Comparison of ENCODE assay signal across 16 cellular contexts in genomic region chr2:21438949-21439348, GRCh38.
DNase-seq lines count a peak whose midpoint lies in the region; ATAC-seq and TF ChIP-seq lines count a peak whose summit lies in the region.
"Had no signal": no experiment of that assay in that cellular context is flagged by ENCODE, and none has a peak within 500 bp of the region (broad histone marks: within the 10 kb centered on the region; RNA-seq: fewer than 3 reads in every experiment).

No MANE protein-coding gene starts in this region.

- no peaks in the 10 kb centered on the region for H4K20me1 ChIP-seq in PC-9 (ENCODE audit: insufficient read depth)
- no peaks in the 10 kb centered on the region for H4K20me1 ChIP-seq in mammary epithelial cell (ENCODE audit: insufficient read depth, low read length)

- H2AFZ ChIP-seq in PC-9 (no peak overlapping the region), mammary epithelial cell (ENCODE audit: low read depth, low read length) (no peak overlapping the region)

- no peak overlapping the region for H3K4me2 ChIP-seq in PC-9
- no peak overlapping the region for H3K4me2 ChIP-seq in mammary epithelial cell (ENCODE audit: insufficient read depth, low read depth, low read length)

- H3F3A ChIP-seq in PC-9 (ENCODE audit: insufficient read depth, low read depth) = no peaks in the 10 kb centered on the region

- no peaks in the 10 kb centered on the region for H3K79me2 ChIP-seq in PC-9 (ENCODE audit: low read depth)
- H3K79me2 ChIP-seq in mammary epithelial cell (ENCODE audit: insufficient read depth, low read length) = no peaks in the 10 kb centered on the region

- no TSS peak for BruUV-seq in PC-9 (replicated peaks; lab: Mats Ljungman, UMichigan)
- no TSS peak for BruUV-seq in mammary epithelial cell (replicated peaks; lab: Mats Ljungman, UMichigan)

- CTCF ChIA-PET in BJ (lab: Yijun Ruan, JAX) (no interaction called here), PC-9 (lab: Charles Lee) (no interaction called here), mammary epithelial cell (lab: Charles Lee; ENCODE audit: low non-redundant PET) (no interaction called here)

- in situ Hi-C loops in mammary epithelial cell (cut with MboI; ENCODE audit: low sequenced_read_pairs in 2 of 2) = no loop called here

- DNase-seq in BJ (ENCODE audit: low read depth) (peak; percentile 1), H4 (ENCODE audit: low spot score) (peak; percentile 83), PC-9 (peak; percentile 19 to 42), hepatic stellate cell (ENCODE audit: low spot score) (peak; percentile 72), middle frontal gyrus (ENCODE audit: extremely low spot score, low spot score) (no peak), medulla oblongata (ENCODE audit: extremely low spot score) (no peak), mammary epithelial cell (no peak)
- DNase-seq: activated naive CD4-positive, alpha-beta T cell treated with anti-CD3 and anti-CD28 coated beads, Interleukin-2, amount 10 ng/mL, durations not matched to agents 7 days and 5 days; esophagus squamous epithelium; KG1; NCI-H1930 had no signal

- intact Hi-C loops in PC-9 (cut with micrococcal nuclease; ENCODE audit: unreplicated experiment) = no loop called here
- intact Hi-C loops in mammary epithelial cell (cut with micrococcal nuclease) = no loop called here

- H3K27me3 ChIP-seq in BJ (ENCODE audit: control insufficient read depth, insufficient read depth, low read length) = no peaks in the 10 kb centered on the region
- no peaks in the 10 kb centered on the region for H3K27me3 ChIP-seq in PC-9 (ENCODE audit: insufficient read depth, low read depth)
- H3K27me3 ChIP-seq in mammary epithelial cell (ENCODE audit: insufficient read depth, low read length) = no peaks in the 10 kb centered on the region
- H3K27me3 ChIP-seq: esophagus squamous epithelium, vagina had no signal

- H3K27ac ChIP-seq in PC-9 (no peak overlapping the region), mammary epithelial cell (ENCODE audit: insufficient read depth, low read depth, low read length) (no peak overlapping the region)
- H3K27ac ChIP-seq: coronary artery, esophagus squamous epithelium, prostate gland, vagina had no signal

- no peaks in the 10 kb centered on the region for H3K9me2 ChIP-seq in PC-9 (ENCODE audit: insufficient read depth)

- H3K36me3 ChIP-seq in BJ (ENCODE audit: control insufficient read depth, insufficient read depth, low read length) (no peaks in the 10 kb centered on the region), PC-9 (ENCODE audit: low read depth) (no peaks in the 10 kb centered on the region), mammary epithelial cell (ENCODE audit: insufficient read depth, low read length) (no peaks in the 10 kb centered on the region)
- H3K36me3 ChIP-seq: esophagus squamous epithelium, prostate gland, vagina had no signal

- ATAC-seq in GM21825 (IDR thresholded peaks at IDR 0.05; ENCODE audit: unreplicated experiment) = no peak
- ATAC-seq: HCT116 had no signal

- POLR2A ChIA-PET in BJ (lab: Charles Lee) = no interaction called here
- POLR2A ChIA-PET in PC-9 (lab: Charles Lee; ENCODE audit: unreplicated experiment) = no interaction called here

- H3K9ac ChIP-seq in mammary epithelial cell (ENCODE audit: insufficient read depth, low read length) = no peak overlapping the region

- dilution Hi-C loops in mammary epithelial cell (cut with HindIII; ENCODE audit: low sequenced_read_pairs) = no loop called here

- H3K4me1 ChIP-seq in PC-9 (replicated peaks; ENCODE audit: insufficient read depth) (no peaks in the 10 kb centered on the region), mammary epithelial cell (ENCODE audit: insufficient read depth, low read length) (no peaks in the 10 kb centered on the region)
- H3K4me1 ChIP-seq: esophagus squamous epithelium, prostate gland, vagina had no signal

- H3K9me3 ChIP-seq in PC-9 (ENCODE audit: insufficient read depth, low read depth) = no peaks in the 10 kb centered on the region
- no peaks in the 10 kb centered on the region for H3K9me3 ChIP-seq in mammary epithelial cell (replicated peaks; ENCODE audit: insufficient read depth, low read length)
- H3K9me3 ChIP-seq: esophagus squamous epithelium, prostate gland, vagina had no signal

- no peak overlapping the region for H3K4me3 ChIP-seq in BJ (ENCODE audit: low read depth, low read length)
- H3K4me3 ChIP-seq in PC-9 = no peak overlapping the region
- H3K4me3 ChIP-seq in mammary epithelial cell (replicated peaks in 1 of 3; ENCODE audit: insufficient read depth in 1 of 3, low read depth in 2 of 3, low read length in 3 of 3) = no peak overlapping the region
- H3K4me3 ChIP-seq: coronary artery, esophagus squamous epithelium, prostate gland, vagina had no signal

- WGBS in mammary epithelial cell (ENCODE audit: low coverage, missing lambda C conversion rate) = 86% methylated on average over 3 of the region's 3 CpGs

- TF ChIP-seq CTCF in BJ (IDR thresholded peaks at IDR 0.05; ENCODE audit: insufficient read depth, low read depth, low read length) (no peak), PC-9 (conservative IDR thresholded peaks at IDR 0.05) (no peak), mammary epithelial cell (conservative IDR thresholded peaks at IDR 0.05 in 1 of 2, IDR thresholded peaks at IDR 0.05 in 1 of 2; ENCODE audit: extremely low read depth in 1 of 2, insufficient read depth in 1 of 2, low read depth in 1 of 2, low read length in 2 of 2) (no peak)

Comparison
In these comparisons a context has a peak if more than half of its experiments do, and no peak if none do; other contexts are left out.
1. DNase-seq: peak in BJ (single experiment), H4 (single experiment), PC-9 (2 of 2) and hepatic stellate cell (single experiment); none in middle frontal gyrus (single experiment), medulla oblongata (single experiment) and mammary epithelial cell (single experiment).